In genomic region chr1:176206961-176207902, GRCh38 we compare ENCODE assay signal across 8 cellular contexts. TPM values are rescaled to one million over a fixed set of nuclear protein-coding genes. Genes with fewer than 3 reads are reported as not detected.
DNase-seq lines count a peak whose midpoint lies in the region; ATAC-seq and TF ChIP-seq lines count a peak whose summit lies in the region.

Gene COP1, minus strand, starts transcription at chr1:176207286. Its CDS starts 308 bp downstream, at chr1:176206978.

- ATAC-seq in GM19324 (IDR thresholded peaks at IDR 0.05; ENCODE audit: low FRiP score, unreplicated experiment) (peak; percentile 90), HG03469 (IDR thresholded peaks at IDR 0.05; ENCODE audit: unreplicated experiment) (peak; percentile 83)

- H3K4me2 ChIP-seq in BLaER1 treated with 17β-estradiol and CSF1 and Interleukin-3, amounts not matched to agents 10 nM and 100 nM: peak within 1 kb of the TSS; percentile 86 to 98 (median 95)

- no peak for TF ChIP-seq CTCF in coronary artery (IDR thresholded peaks at IDR 0.05)

- peak within 1 kb of the TSS; percentile 92 to 99 (median 98) for H3K9ac ChIP-seq in BLaER1 treated with 17β-estradiol and CSF1 and Interleukin-3, amounts not matched to agents 10 nM and 100 nM

- H3K27ac Mint-ChIP-seq in activated CD4-positive, alpha-beta T cell treated with anti-CD3 and anti-CD28 coated beads, Interleukin-2, amount 10 ng/mL, durations not matched to agents 24 days and 14 days: peak within 1 kb of the TSS; percentile 97

- peaks cover 16% of the 10 kb centered on the region for H3K36me3 Mint-ChIP-seq in activated CD4-positive, alpha-beta T cell treated with anti-CD3 and anti-CD28 coated beads, Interleukin-2, amount 10 ng/mL, durations not matched to agents 24 days and 14 days (ENCODE audit: low read depth)

- H3K4me3 ChIP-seq in BLaER1 treated with 17β-estradiol and CSF1 and Interleukin-3, amounts not matched to agents 10 nM and 100 nM: peak within 1 kb of the TSS; percentile 72 to 100 (median 97)
- H3K4me3 ChIP-seq in coronary artery: peak within 1 kb of the TSS; percentile 98

- H4K20me1 ChIP-seq in BLaER1 treated with 17β-estradiol and CSF1 and Interleukin-3, amounts not matched to agents 10 nM and 100 nM: peaks cover 26 to 45% (median 40%) of the 10 kb centered on the region in 11 experiments

- H3K27me3 Mint-ChIP-seq in activated CD4-positive, alpha-beta T cell treated with anti-CD3 and anti-CD28 coated beads, Interleukin-2, amount 10 ng/mL, durations not matched to agents 24 days and 14 days: peaks cover 1% of the 10 kb centered on the region

- H3K9me3 ChIP-seq in BLaER1 treated with 17β-estradiol and CSF1 and Interleukin-3, amounts not matched to agents 10 nM and 100 nM (replicated peaks in 1 of 11): peaks cover 0 to 10% (median 0%) of the 10 kb centered on the region in 11 experiments; a peak in 2 of 22 replicates

- DNase-seq in NCI-H526 treated with DMSO at 0.1 percent for 48 hours (lab: John Stamatoyannopoulos, UW): peak; percentile 99
- DNase-seq in activated CD4-positive, alpha-beta T cell treated with anti-CD3 and anti-CD28 coated beads, Interleukin-2, amount 10 ng/mL, durations not matched to agents 24 days and 14 days: peak; percentile 99
- peak; percentile 95 for DNase-seq in coronary artery (ENCODE audit: low spot score)
- peak; percentile 99 for DNase-seq in left kidney (ENCODE audit: low read depth, low spot score)
- peak; percentile 95 to 96 for DNase-seq in stimulated activated CD4-positive, alpha-beta T cell treated with anti-CD3 and anti-CD28 coated beads, Interleukin-2, amount 100 ng/mL, for 24 hours

- H3K27ac ChIP-seq in BLaER1 treated with 17β-estradiol and CSF1 and Interleukin-3, amounts not matched to agents 10 nM and 100 nM: peak within 1 kb of the TSS; percentile 92 to 99 (median 97)
- peak within 1 kb of the TSS; percentile 90 to 99 for H3K27ac ChIP-seq in coronary artery

- peak within 1 kb of the TSS; percentile 97 for H3K4me3 Mint-ChIP-seq in activated CD4-positive, alpha-beta T cell treated with anti-CD3 and anti-CD28 coated beads, Interleukin-2, amount 10 ng/mL, durations not matched to agents 24 days and 14 days

- no peaks in the 10 kb centered on the region for H3K9me3 Mint-ChIP-seq in activated CD4-positive, alpha-beta T cell treated with anti-CD3 and anti-CD28 coated beads, Interleukin-2, amount 10 ng/mL, durations not matched to agents 24 days and 14 days

- H3K36me3 ChIP-seq in BLaER1 treated with 17β-estradiol and CSF1 and Interleukin-3, amounts not matched to agents 10 nM and 100 nM: peaks cover 0 to 15% (median 3%) of the 10 kb centered on the region in 11 experiments; a peak in 16 of 22 replicates

- peaks cover 22% of the 10 kb centered on the region for H3K4me1 Mint-ChIP-seq in activated CD4-positive, alpha-beta T cell treated with anti-CD3 and anti-CD28 coated beads, Interleukin-2, amount 10 ng/mL, durations not matched to agents 24 days and 14 days

- intact Hi-C loops in activated CD4-positive, alpha-beta T cell treated with anti-CD3 and anti-CD28 coated beads, Interleukin-2, amount 10 ng/mL, durations not matched to agents 24 days and 14 days (cut with micrococcal nuclease): loop anchor here (2.0 to 10.0 kb wide), 5 partner anchors 14 to 1208 kb away; partner anchors contain the start of genes CACYBP and KIAA0040

- H3K4me1 ChIP-seq in BLaER1 treated with 17β-estradiol and CSF1 and Interleukin-3, amounts not matched to agents 10 nM and 100 nM: peaks cover 22 to 66% (median 33%) of the 10 kb centered on the region in 10 experiments

- H3K27me3 ChIP-seq in BLaER1 treated with 17β-estradiol and CSF1 and Interleukin-3, amounts not matched to agents 10 nM and 100 nM: no peaks in the 10 kb centered on the region

RNA-seq across cellular contexts. Expression of gene COP1, which starts in this region (rescaled TPM):
- 48.6 and 51.4 TPM in 2 replicates for total RNA-seq in activated CD4-positive, alpha-beta T cell treated with anti-CD3 and anti-CD28 coated beads, Interleukin-2, amount 10 ng/mL, durations not matched to agents 24 days and 14 days

Comparison
In these comparisons a context has a peak if more than half of its experiments do, and no peak if none do; other contexts are left out.
1. Peak in every context shown above with its lines: DNase-seq, ATAC-seq, H3K4me3 ChIP-seq and H3K27ac ChIP-seq.